In the genomic region with DNA sequence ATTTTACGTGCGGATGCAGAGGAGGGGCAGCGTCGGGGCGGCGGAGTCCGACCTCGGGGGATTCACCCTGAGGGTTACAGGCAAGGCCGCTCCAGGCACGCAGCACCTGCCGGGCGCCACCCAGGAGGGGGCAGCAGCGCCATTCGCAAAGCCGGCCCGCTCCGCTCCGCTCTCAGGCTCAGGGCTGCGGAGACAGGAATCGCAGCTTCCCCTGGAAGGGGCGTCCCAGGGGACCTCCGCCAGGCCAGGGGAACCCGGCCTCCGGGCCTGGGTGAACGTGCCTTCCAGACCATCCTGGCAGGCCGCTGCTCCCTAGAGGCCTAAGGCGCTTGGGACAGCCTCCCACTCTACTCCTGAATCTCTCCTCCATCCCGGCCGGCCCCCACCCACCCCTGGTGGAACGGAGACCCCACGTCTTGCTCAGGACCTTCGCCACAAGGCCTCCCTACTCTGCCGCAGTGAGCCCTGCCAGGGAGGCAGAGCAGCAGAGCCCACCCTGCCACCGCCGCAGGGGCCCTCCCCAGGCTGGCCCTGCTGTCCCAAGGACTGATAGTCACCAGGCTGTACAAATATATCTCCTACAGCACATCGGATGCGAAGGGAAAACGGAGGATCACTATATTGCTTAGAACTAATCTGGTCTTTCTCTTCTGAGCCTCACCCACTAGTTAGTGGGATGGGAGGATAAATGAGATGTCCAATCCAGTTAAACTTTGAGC, we compare ENCODE assay signal across 1 cellular context.
TF ChIP-seq lines count a peak whose summit lies in the region.

No MANE protein-coding gene starts in this region.

TF ChIP-seq in WTC11, 78 proteins besides CTCF, POLR2A, EP300 and RAD21 (continued from another document and continues in another):
- TF ChIP-seq, protein P1, sequence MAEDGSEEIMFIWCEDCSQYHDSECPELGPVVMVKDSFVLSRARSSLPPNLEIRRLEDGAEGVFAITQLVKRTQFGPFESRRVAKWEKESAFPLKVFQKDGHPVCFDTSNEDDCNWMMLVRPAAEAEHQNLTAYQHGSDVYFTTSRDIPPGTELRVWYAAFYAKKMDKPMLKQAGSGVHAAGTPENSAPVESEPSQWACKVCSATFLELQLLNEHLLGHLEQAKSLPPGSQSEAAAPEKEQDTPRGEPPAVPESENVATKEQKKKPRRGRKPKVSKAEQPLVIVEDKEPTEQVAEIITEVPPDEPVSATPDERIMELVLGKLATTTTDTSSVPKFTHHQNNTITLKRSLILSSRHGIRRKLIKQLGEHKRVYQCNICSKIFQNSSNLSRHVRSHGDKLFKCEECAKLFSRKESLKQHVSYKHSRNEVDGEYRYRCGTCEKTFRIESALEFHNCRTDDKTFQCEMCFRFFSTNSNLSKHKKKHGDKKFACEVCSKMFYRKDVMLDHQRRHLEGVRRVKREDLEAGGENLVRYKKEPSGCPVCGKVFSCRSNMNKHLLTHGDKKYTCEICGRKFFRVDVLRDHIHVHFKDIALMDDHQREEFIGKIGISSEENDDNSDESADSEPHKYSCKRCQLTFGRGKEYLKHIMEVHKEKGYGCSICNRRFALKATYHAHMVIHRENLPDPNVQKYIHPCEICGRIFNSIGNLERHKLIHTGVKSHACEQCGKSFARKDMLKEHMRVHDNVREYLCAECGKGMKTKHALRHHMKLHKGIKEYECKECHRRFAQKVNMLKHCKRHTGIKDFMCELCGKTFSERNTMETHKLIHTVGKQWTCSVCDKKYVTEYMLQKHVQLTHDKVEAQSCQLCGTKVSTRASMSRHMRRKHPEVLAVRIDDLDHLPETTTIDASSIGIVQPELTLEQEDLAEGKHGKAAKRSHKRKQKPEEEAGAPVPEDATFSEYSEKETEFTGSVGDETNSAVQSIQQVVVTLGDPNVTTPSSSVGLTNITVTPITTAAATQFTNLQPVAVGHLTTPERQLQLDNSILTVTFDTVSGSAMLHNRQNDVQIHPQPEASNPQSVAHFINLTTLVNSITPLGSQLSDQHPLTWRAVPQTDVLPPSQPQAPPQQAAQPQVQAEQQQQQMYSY (CRISPR knock-in tag; IDR thresholded peaks at IDR 0.05) = peak; percentile 9; the same call in 1 of the 2 replicates
- TF ChIP-seq JUN (CRISPR knock-in tag; IDR thresholded peaks at IDR 0.05) (no peak), ZNF138 (CRISPR knock-in tag; conservative IDR thresholded peaks at IDR 0.05) (0 out of 2 replicates have a peak, but pooled peaks have one; percentile 74), CBFB (CRISPR knock-in tag; IDR thresholded peaks at IDR 0.05; ENCODE audit: low read depth) (0 out of 2 replicates have a peak, but pooled peaks have one; percentile 49), GRHL2 (CRISPR knock-in tag; IDR thresholded peaks at IDR 0.05; ENCODE audit: insufficient replicate concordance, severe bottlenecking) (no peak), PRRX2 (CRISPR knock-in tag; IDR thresholded peaks at IDR 0.05) (no peak), EMX1 (CRISPR knock-in tag; IDR thresholded peaks at IDR 0.05) (no peak), ELF4 (CRISPR knock-in tag; IDR thresholded peaks at IDR 0.05; ENCODE audit: low read depth) (no peak), CREM (CRISPR knock-in tag; IDR thresholded peaks at IDR 0.05) (0 out of 2 replicates have a peak, but pooled peaks have one; percentile 43), RORB (CRISPR knock-in tag; IDR thresholded peaks at IDR 0.05) (no peak), OVOL2 (CRISPR knock-in tag; IDR thresholded peaks at IDR 0.05; ENCODE audit: borderline replicate concordance) (no peak), USF1 (CRISPR knock-in tag; IDR thresholded peaks at IDR 0.05) (no peak), AFF4 (CRISPR knock-in tag; IDR thresholded peaks at IDR 0.05; ENCODE audit: borderline replicate concordance) (peak; percentile 74; the same call in 1 of the 2 replicates), MLX (CRISPR knock-in tag; IDR thresholded peaks at IDR 0.05) (no peak), HMGA2 (CRISPR knock-in tag; IDR thresholded peaks at IDR 0.05) (no peak), FOXJ3 (CRISPR knock-in tag; IDR thresholded peaks at IDR 0.05; ENCODE audit: borderline replicate concordance) (no peak), ZNF263 (CRISPR knock-in tag; IDR thresholded peaks at IDR 0.05; ENCODE audit: low read depth) (no peak), ZNF317 (CRISPR knock-in tag; IDR thresholded peaks at IDR 0.05; ENCODE audit: borderline replicate concordance, low read depth) (no peak), NFYB (CRISPR knock-in tag; conservative IDR thresholded peaks at IDR 0.05; ENCODE audit: low read depth) (no peak), ZNF219 (CRISPR knock-in tag; IDR thresholded peaks at IDR 0.05; ENCODE audit: borderline replicate concordance) (no peak), NFATC4 (CRISPR knock-in tag; IDR thresholded peaks at IDR 0.05) (no peak), ZNF532 (CRISPR knock-in tag; IDR thresholded peaks at IDR 0.05; ENCODE audit: borderline replicate concordance) (no peak), SOX15 (CRISPR knock-in tag; IDR thresholded peaks at IDR 0.05) (no peak), ZNF671 (CRISPR knock-in tag; IDR thresholded peaks at IDR 0.05) (no peak)
- TF ChIP-seq, protein P2, sequence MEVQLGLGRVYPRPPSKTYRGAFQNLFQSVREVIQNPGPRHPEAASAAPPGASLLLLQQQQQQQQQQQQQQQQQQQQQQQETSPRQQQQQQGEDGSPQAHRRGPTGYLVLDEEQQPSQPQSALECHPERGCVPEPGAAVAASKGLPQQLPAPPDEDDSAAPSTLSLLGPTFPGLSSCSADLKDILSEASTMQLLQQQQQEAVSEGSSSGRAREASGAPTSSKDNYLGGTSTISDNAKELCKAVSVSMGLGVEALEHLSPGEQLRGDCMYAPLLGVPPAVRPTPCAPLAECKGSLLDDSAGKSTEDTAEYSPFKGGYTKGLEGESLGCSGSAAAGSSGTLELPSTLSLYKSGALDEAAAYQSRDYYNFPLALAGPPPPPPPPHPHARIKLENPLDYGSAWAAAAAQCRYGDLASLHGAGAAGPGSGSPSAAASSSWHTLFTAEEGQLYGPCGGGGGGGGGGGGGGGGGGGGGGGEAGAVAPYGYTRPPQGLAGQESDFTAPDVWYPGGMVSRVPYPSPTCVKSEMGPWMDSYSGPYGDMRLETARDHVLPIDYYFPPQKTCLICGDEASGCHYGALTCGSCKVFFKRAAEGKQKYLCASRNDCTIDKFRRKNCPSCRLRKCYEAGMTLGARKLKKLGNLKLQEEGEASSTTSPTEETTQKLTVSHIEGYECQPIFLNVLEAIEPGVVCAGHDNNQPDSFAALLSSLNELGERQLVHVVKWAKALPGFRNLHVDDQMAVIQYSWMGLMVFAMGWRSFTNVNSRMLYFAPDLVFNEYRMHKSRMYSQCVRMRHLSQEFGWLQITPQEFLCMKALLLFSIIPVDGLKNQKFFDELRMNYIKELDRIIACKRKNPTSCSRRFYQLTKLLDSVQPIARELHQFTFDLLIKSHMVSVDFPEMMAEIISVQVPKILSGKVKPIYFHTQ (CRISPR knock-in tag; IDR thresholded peaks at IDR 0.05) = no peak
- TF ChIP-seq, protein P3, sequence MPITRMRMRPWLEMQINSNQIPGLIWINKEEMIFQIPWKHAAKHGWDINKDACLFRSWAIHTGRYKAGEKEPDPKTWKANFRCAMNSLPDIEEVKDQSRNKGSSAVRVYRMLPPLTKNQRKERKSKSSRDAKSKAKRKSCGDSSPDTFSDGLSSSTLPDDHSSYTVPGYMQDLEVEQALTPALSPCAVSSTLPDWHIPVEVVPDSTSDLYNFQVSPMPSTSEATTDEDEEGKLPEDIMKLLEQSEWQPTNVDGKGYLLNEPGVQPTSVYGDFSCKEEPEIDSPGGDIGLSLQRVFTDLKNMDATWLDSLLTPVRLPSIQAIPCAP (CRISPR knock-in tag; IDR thresholded peaks at IDR 0.05) = no peak
- TF ChIP-seq, protein P4, sequence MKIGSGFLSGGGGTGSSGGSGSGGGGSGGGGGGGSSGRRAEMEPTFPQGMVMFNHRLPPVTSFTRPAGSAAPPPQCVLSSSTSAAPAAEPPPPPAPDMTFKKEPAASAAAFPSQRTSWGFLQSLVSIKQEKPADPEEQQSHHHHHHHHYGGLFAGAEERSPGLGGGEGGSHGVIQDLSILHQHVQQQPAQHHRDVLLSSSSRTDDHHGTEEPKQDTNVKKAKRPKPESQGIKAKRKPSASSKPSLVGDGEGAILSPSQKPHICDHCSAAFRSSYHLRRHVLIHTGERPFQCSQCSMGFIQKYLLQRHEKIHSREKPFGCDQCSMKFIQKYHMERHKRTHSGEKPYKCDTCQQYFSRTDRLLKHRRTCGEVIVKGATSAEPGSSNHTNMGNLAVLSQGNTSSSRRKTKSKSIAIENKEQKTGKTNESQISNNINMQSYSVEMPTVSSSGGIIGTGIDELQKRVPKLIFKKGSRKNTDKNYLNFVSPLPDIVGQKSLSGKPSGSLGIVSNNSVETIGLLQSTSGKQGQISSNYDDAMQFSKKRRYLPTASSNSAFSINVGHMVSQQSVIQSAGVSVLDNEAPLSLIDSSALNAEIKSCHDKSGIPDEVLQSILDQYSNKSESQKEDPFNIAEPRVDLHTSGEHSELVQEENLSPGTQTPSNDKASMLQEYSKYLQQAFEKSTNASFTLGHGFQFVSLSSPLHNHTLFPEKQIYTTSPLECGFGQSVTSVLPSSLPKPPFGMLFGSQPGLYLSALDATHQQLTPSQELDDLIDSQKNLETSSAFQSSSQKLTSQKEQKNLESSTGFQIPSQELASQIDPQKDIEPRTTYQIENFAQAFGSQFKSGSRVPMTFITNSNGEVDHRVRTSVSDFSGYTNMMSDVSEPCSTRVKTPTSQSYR (CRISPR knock-in tag; IDR thresholded peaks at IDR 0.05) = peak; percentile 33; the same call in 1 of the 2 replicates
- TF ChIP-seq, protein P5, sequence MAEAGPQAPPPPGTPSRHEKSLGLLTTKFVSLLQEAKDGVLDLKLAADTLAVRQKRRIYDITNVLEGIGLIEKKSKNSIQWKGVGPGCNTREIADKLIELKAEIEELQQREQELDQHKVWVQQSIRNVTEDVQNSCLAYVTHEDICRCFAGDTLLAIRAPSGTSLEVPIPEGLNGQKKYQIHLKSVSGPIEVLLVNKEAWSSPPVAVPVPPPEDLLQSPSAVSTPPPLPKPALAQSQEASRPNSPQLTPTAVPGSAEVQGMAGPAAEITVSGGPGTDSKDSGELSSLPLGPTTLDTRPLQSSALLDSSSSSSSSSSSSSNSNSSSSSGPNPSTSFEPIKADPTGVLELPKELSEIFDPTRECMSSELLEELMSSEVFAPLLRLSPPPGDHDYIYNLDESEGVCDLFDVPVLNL (CRISPR knock-in tag; IDR thresholded peaks at IDR 0.05; ENCODE audit: borderline replicate concordance, low read depth) = no peak
